27 cellular contexts compared by ENCODE assay signal in genomic region chr15:74825895-74826294, GRCh38. TPM values are rescaled to one million over a fixed set of nuclear protein-coding genes. Genes with fewer than 3 reads are reported as not detected.
DNase-seq lines count a peak whose midpoint lies in the region; FAIRE-seq and TF ChIP-seq lines count a peak whose summit lies in the region.
"Had no signal": no experiment of that assay in that cellular context is flagged by ENCODE, and none has a peak within 500 bp of the region (broad histone marks: within the 10 kb centered on the region; RNA-seq: fewer than 3 reads in every experiment).

No MANE protein-coding gene starts in this region.

- no peak overlapping the region for H2BK120ac ChIP-seq in H1 (replicated peaks; ENCODE audit: low read depth, low read length)

- 0 out of 2 replicates have a peak overlapping the region, but pooled peaks have one; percentile 27 for H2BK12ac ChIP-seq in H1 (ENCODE audit: low read depth, low read length)

- H2AK5ac ChIP-seq in H1 (ENCODE audit: low read depth, low read length): no peak overlapping the region

- H3K23ac ChIP-seq in H1 (ENCODE audit: insufficient read length): no peak overlapping the region

- no peak overlapping the region for H2BK20ac ChIP-seq in H1 (ENCODE audit: low read length)

- H3K79me2 ChIP-seq in H1 (ENCODE audit: control insufficient read depth in 1 of 2, insufficient read depth in 2 of 2, low read length in 2 of 2): no peaks in the 10 kb centered on the region
- H3K79me2 ChIP-seq in parathyroid adenoma: no peaks in the 10 kb centered on the region

- peaks cover 0 to 2% of the 10 kb centered on the region in 2 experiments for H4K20me1 ChIP-seq in H1 (replicated peaks in 1 of 2; ENCODE audit: control insufficient read depth in 1 of 2, insufficient read depth in 2 of 2, low read length in 2 of 2)

- no peak overlapping the region for H3K9ac ChIP-seq in HUES6 (ENCODE audit: low read length)
- no peak overlapping the region for H3K9ac ChIP-seq in H1 (replicated peaks in 1 of 4; ENCODE audit: extremely low read depth in 1 of 4, low read depth in 3 of 4, low read length in 3 of 4)
- no peak overlapping the region for H3K9ac ChIP-seq in parathyroid adenoma

- no peak overlapping the region for H4K91ac ChIP-seq in H1 (replicated peaks; ENCODE audit: insufficient read length, low read length)

- H3K27me3 ChIP-seq in HUES6 (ENCODE audit: control insufficient read depth, insufficient read depth, low read length) (peaks cover 61% of the 10 kb centered on the region), H1 (replicated peaks in 1 of 4; ENCODE audit: control insufficient read depth in 3 of 4, extremely low read depth in 1 of 4, insufficient read depth in 3 of 4, low read length in 3 of 4) (peaks cover 4 to 47% (median 29%) of the 10 kb centered on the region in 4 experiments), parathyroid adenoma (ENCODE audit: control insufficient read depth, insufficient read depth, low read length) (no peaks in the 10 kb centered on the region)
- H3K27me3 ChIP-seq: BE2C had no signal

- no peak overlapping the region for H3K56ac ChIP-seq in H1 (replicated peaks; ENCODE audit: insufficient read length, low read depth, low read length)

- H3K4ac ChIP-seq in H1 (replicated peaks; ENCODE audit: insufficient read length, low read depth, low read length): no peak overlapping the region

- no peak for FAIRE-seq in H1 (lab: Jason Lieb, UNC)
- FAIRE-seq: GM12891, RCC 7860 had no signal

- H3K4me3 ChIP-seq in HUES6 (ENCODE audit: low read depth, low read length) (peak overlapping the region; percentile 43; the same call in 1 of the 2 replicates), H1 (ENCODE audit: extremely low read depth in 1 of 4, insufficient read depth in 2 of 4, low read depth in 3 of 4, low read length in 4 of 4) (peak overlapping the region in 2 of 4 experiments; percentile 5 to 41; a peak in 2 of 8 replicates), parathyroid adenoma (ENCODE audit: low read depth, low read length) (no peak overlapping the region)
- H3K4me3 ChIP-seq: MG63, SK-N-MC had no signal

- 75% methylated on average over 6 of the region's 9 CpGs; no CpG with 5 or more reads in 1 of the 2 experiments for WGBS in H1 (ENCODE audit: extremely low coverage in 1 of 2, insufficient coverage in 1 of 2, insufficient read length in 1 of 2, insufficient replicate concordance in 2 of 2, low coverage in 1 of 2, low lambda C conversion rate in 2 of 2, missing lambda C conversion rate in 1 of 2), 2 experiments

- no peaks in the 10 kb centered on the region for H3K36me3 ChIP-seq in HUES6 (ENCODE audit: control insufficient read depth, insufficient read depth, low read length)
- no peaks in the 10 kb centered on the region for H3K36me3 ChIP-seq in H1 (ENCODE audit: control insufficient read depth in 2 of 4, insufficient read depth in 4 of 4, low read length in 3 of 4)
- no peaks in the 10 kb centered on the region for H3K36me3 ChIP-seq in parathyroid adenoma (ENCODE audit: control insufficient read depth, insufficient read depth, low read length)
- H3K36me3 ChIP-seq: BE2C, MG63 had no signal

- H3K27ac ChIP-seq in HUES6 (ENCODE audit: low read depth, low read length) (no peak overlapping the region), H1 (ENCODE audit: low read depth, low read length) (no peak overlapping the region), parathyroid adenoma (no peak overlapping the region)
- H3K27ac ChIP-seq: HL-60, SK-N-MC had no signal

- CTCF ChIA-PET in H1 (lab: Charles Lee; ENCODE audit: partially characterized antibody): interaction anchor here (0.5 to 15.7 kb wide), 20 partner anchors 10 to 341 kb away, joined by 3 to 135 read pairs (median 5); partner anchors contain the start of genes CSK and LMAN1L

- no peaks in the 10 kb centered on the region for H3K9me3 ChIP-seq in HUES6 (ENCODE audit: control insufficient read depth, insufficient read depth, low read depth, low read length)
- H3K9me3 ChIP-seq in H1 (ENCODE audit: insufficient read depth in 2 of 2, low read depth in 1 of 2, low read length in 1 of 2): no peaks in the 10 kb centered on the region
- no peaks in the 10 kb centered on the region for H3K9me3 ChIP-seq in parathyroid adenoma (ENCODE audit: control insufficient read depth, low read length)
- H3K9me3 ChIP-seq: BE2C, MG63 had no signal

- H3K79me1 ChIP-seq in H1 (ENCODE audit: low read depth, low read length): no peaks in the 10 kb centered on the region

- 0 out of 2 replicates have a peak, but pooled peaks cover 4% of the 10 kb centered on the region for H3K23me2 ChIP-seq in H1 (ENCODE audit: low read depth, low read length)

- H2AFZ ChIP-seq in H1 (ENCODE audit: low read length) (no peak overlapping the region), parathyroid adenoma (peak overlapping the region; percentile 46)

- no peak for TF ChIP-seq EP300 in H1 (IDR thresholded peaks at IDR 0.05; ENCODE audit: borderline replicate concordance in 1 of 2, low read depth in 2 of 2, low read length in 2 of 2)

- no peak overlapping the region for H4K8ac ChIP-seq in H1 (ENCODE audit: extremely low read depth, insufficient read depth, low read length)

- H3K4me1 ChIP-seq in HUES6 (ENCODE audit: control insufficient read depth, insufficient read depth, low read length) (peaks cover 20% of the 10 kb centered on the region), H1 (replicated peaks in 1 of 4; ENCODE audit: control insufficient read depth in 3 of 4, insufficient read depth in 4 of 4, low read length in 3 of 4) (peaks cover 0 to 14% (median 5%) of the 10 kb centered on the region in 4 experiments; a peak in 4 of 7 replicates), parathyroid adenoma (peaks cover 6% of the 10 kb centered on the region)

- DNase-seq in NCI-H1417 (lab: John Stamatoyannopoulos, UW): peak in 2 of 3 experiments; percentile 43 to 61
- no peak for DNase-seq in NCI-H1417 treated with DMSO at 0.1 percent for 48 hours (lab: John Stamatoyannopoulos, UW)
- DNase-seq in H1 (ENCODE audit: low read depth in 1 of 2, low spot score in 2 of 2): no peak
- DNase-seq in activated naive CD4-positive, alpha-beta T cell treated with Interleukin-2 at 50 U/mL for 16 hours: no peak
- no peak for DNase-seq in stimulated activated CD4-positive, alpha-beta T cell treated with anti-CD3 and anti-CD28 coated beads, Interleukin-4, amount 100 ng/mL, for 1 hour
- DNase-seq in DMS53 treated with DMSO at 0.1 percent for 48 hours (lab: John Stamatoyannopoulos, UW; ENCODE audit: unreplicated experiment): no peak
- DNase-seq: 8988T, GF-D8, MG63, NCI-H187, NCI-H2081 treated with DMSO at 0.1 percent for 48 hours, NCI-H2171 treated with DMSO at 0.1 percent for 48 hours, NCI-H345, NCI-H510A treated with DMSO at 0.1 percent for 48 hours, SIG-M5, SW 1271 had no signal

- POLR2A ChIA-PET in H1 (lab: Charles Lee; ENCODE audit: partially characterized antibody): interaction anchor here (1.1 to 3.1 kb wide), 6 partner anchors 10 to 66 kb away, joined by 3 to 12 read pairs (median 7); partner anchors contain the start of genes LMAN1L and ULK3

- no peak for TF ChIP-seq POLR2A in H1 (IDR thresholded peaks at IDR 0.05; ENCODE audit: control extremely low read depth in 1 of 2, low read depth in 2 of 2, low read length in 2 of 2)

- no peak overlapping the region for H2BK5ac ChIP-seq in H1 (ENCODE audit: low read depth, low read length)

- H4K5ac ChIP-seq in H1 (ENCODE audit: insufficient read length, low read depth, low read length): no peak overlapping the region

- H3K4me2 ChIP-seq in H1 (ENCODE audit: insufficient read depth in 1 of 2, low read depth in 2 of 2, low read length in 2 of 2) (peak overlapping the region; percentile 58 to 61), parathyroid adenoma (ENCODE audit: low read length) (no peak overlapping the region)

- H3K14ac ChIP-seq in H1 (ENCODE audit: insufficient read length): no peak overlapping the region

- TF ChIP-seq CTCF in H1 (IDR thresholded peaks at IDR 0.05; ENCODE audit: control extremely low read depth in 1 of 3, insufficient read depth in 1 of 3, low read depth in 1 of 3, low read length in 3 of 3) (no peak), parathyroid adenoma (IDR thresholded peaks at IDR 0.05) (no peak)

- no peak for TF ChIP-seq RAD21 in H1 (IDR thresholded peaks at IDR 0.05 in 1 of 2, conservative IDR thresholded peaks at IDR 0.05 in 1 of 2; ENCODE audit: low read depth in 2 of 2, low read length in 2 of 2)

- H2BK15ac ChIP-seq in H1 (ENCODE audit: low read length): no peak overlapping the region

- no peak overlapping the region for H3K18ac ChIP-seq in H1 (ENCODE audit: extremely low read depth, low read length)

RNA-seq across cellular contexts. Expression of gene CPLX3, which starts 0.5 kb away (rescaled TPM):
- not detected in 2 replicates for total RNA-seq in H1 (2021; fragmentation: NEBNext Ultra II Directional; extraction: Animal tissue kit (Norgen Biotek cat#: 25700))
- 0.17 and 0.27 TPM in 2 replicates for polyA plus RNA-seq in H1 (2011; rRNA removed)
- 0.23 TPM for polyA plus RNA-seq in H1 (2011; cell fraction: cytosol; rRNA removed)
- polyA plus RNA-seq in H1 (2011; cell fraction: nucleus; rRNA removed): 0.16 TPM
- 0.08 to 0.19 TPM (median 0.08 TPM) in 3 of 4 replicates, not detected in the other for polyA plus RNA-seq in H1 (2012, experiment 1 of 2)
- 0.09 TPM for polyA plus RNA-seq in H1 (2012, experiment 2 of 2)
- polyA plus RNA-seq in H1 (2013, experiment 1 of 2): 0.10 TPM
- 0.11 TPM for polyA plus RNA-seq in H1 (2013, experiment 2 of 2)
- polyA minus RNA-seq in H1 (2011; rRNA and poly(A)+ RNA removed): 0.28 TPM in 1 of 2 replicates, not detected in the other
- polyA minus RNA-seq in H1 (2011; cell fraction: cytosol; rRNA and poly(A)+ RNA removed): not detected
- not detected for polyA minus RNA-seq in H1 (2011; cell fraction: nucleus; rRNA and poly(A)+ RNA removed)
- total RNA-seq: CD8-positive, alpha-beta memory T cell; H4; LHCN-M2 had no signal
- polyA plus RNA-seq: CD14-positive monocyte; CD8-positive, alpha-beta memory T cell had no signal

RNA-seq across cellular contexts. Expression of gene LMAN1L, which starts 13.3 kb away (rescaled TPM):
- not detected in 2 replicates for total RNA-seq in H1 (2021; fragmentation: NEBNext Ultra II Directional; extraction: Animal tissue kit (Norgen Biotek cat#: 25700))
- not detected in 2 replicates for polyA plus RNA-seq in H1 (2011; rRNA removed)
- polyA plus RNA-seq in H1 (2011; cell fraction: cytosol; rRNA removed): 0.03 TPM
- not detected for polyA plus RNA-seq in H1 (2011; cell fraction: nucleus; rRNA removed)
- not detected in 4 replicates for polyA plus RNA-seq in H1 (2012, experiment 1 of 2)
- not detected for polyA plus RNA-seq in H1 (2012, experiment 2 of 2)
- not detected for polyA plus RNA-seq in H1 (2013, experiment 1 of 2)
- not detected for polyA plus RNA-seq in H1 (2013, experiment 2 of 2)
- polyA minus RNA-seq in H1 (2011; rRNA and poly(A)+ RNA removed): not detected in 2 replicates
- polyA minus RNA-seq in H1 (2011; cell fraction: cytosol; rRNA and poly(A)+ RNA removed): not detected
- not detected for polyA minus RNA-seq in H1 (2011; cell fraction: nucleus; rRNA and poly(A)+ RNA removed)
- polyA plus RNA-seq: CD14-positive monocyte; CD8-positive, alpha-beta memory T cell had no signal

RNA-seq across cellular contexts. Expression of gene ULK3, which starts 17.1 kb away (rescaled TPM):
- 25.0 and 27.1 TPM in 2 replicates for total RNA-seq in H1 (2021; fragmentation: NEBNext Ultra II Directional; extraction: Animal tissue kit (Norgen Biotek cat#: 25700))
- 34.4 and 52.2 TPM in 2 replicates for polyA plus RNA-seq in H1 (2011; rRNA removed)
- 39.6 TPM for polyA plus RNA-seq in H1 (2011; cell fraction: cytosol; rRNA removed)
- 241 TPM for polyA plus RNA-seq in H1 (2011; cell fraction: nucleus; rRNA removed)
- polyA plus RNA-seq in H1 (2012, experiment 1 of 2): 23.8 to 32.8 TPM (median 27.6 TPM) in 4 replicates
- 22.2 TPM for polyA plus RNA-seq in H1 (2012, experiment 2 of 2)
- 23.5 TPM for polyA plus RNA-seq in H1 (2013, experiment 1 of 2)
- 20.5 TPM for polyA plus RNA-seq in H1 (2013, experiment 2 of 2)
- polyA minus RNA-seq in H1 (2011; rRNA and poly(A)+ RNA removed): 22.9 and 29.2 TPM in 2 replicates
- polyA minus RNA-seq in H1 (2011; cell fraction: cytosol; rRNA and poly(A)+ RNA removed): 14.8 TPM
- 30.0 TPM for polyA minus RNA-seq in H1 (2011; cell fraction: nucleus; rRNA and poly(A)+ RNA removed)

RNA-seq across cellular contexts. Expression of gene CSK, which starts 44.0 kb away (rescaled TPM):
- total RNA-seq in H1 (2021; fragmentation: NEBNext Ultra II Directional; extraction: Animal tissue kit (Norgen Biotek cat#: 25700)): 50.2 and 51.7 TPM in 2 replicates
- 13.7 and 23.0 TPM in 2 replicates for polyA plus RNA-seq in H1 (2011; rRNA removed)
- 16.8 TPM for polyA plus RNA-seq in H1 (2011; cell fraction: cytosol; rRNA removed)
- polyA plus RNA-seq in H1 (2011; cell fraction: nucleus; rRNA removed): 40.7 TPM
- polyA plus RNA-seq in H1 (2012, experiment 1 of 2): 31.1 to 46.6 TPM (median 42.9 TPM) in 4 replicates
- polyA plus RNA-seq in H1 (2012, experiment 2 of 2): 39.8 TPM
- 22.2 TPM for polyA plus RNA-seq in H1 (2013, experiment 1 of 2)
- 21.3 TPM for polyA plus RNA-seq in H1 (2013, experiment 2 of 2)
- polyA minus RNA-seq in H1 (2011; rRNA and poly(A)+ RNA removed): 12.9 and 26.4 TPM in 2 replicates
- 21.8 TPM for polyA minus RNA-seq in H1 (2011; cell fraction: cytosol; rRNA and poly(A)+ RNA removed)
- 19.3 TPM for polyA minus RNA-seq in H1 (2011; cell fraction: nucleus; rRNA and poly(A)+ RNA removed)

RNA-seq across cellular contexts. Expression of gene SCAMP2, which starts 47.3 kb away (rescaled TPM):
- 40.3 and 41.7 TPM in 2 replicates for total RNA-seq in H1 (2021; fragmentation: NEBNext Ultra II Directional; extraction: Animal tissue kit (Norgen Biotek cat#: 25700))
- 112 and 131 TPM in 2 replicates for polyA plus RNA-seq in H1 (2011; rRNA removed)
- 54.5 TPM for polyA plus RNA-seq in H1 (2011; cell fraction: cytosol; rRNA removed)
- polyA plus RNA-seq in H1 (2011; cell fraction: nucleus; rRNA removed): 69.7 TPM
- 32.4 to 42.6 TPM (median 38.6 TPM) in 4 replicates for polyA plus RNA-seq in H1 (2012, experiment 1 of 2)
- 42.5 TPM for polyA plus RNA-seq in H1 (2012, experiment 2 of 2)
- 49.4 TPM for polyA plus RNA-seq in H1 (2013, experiment 1 of 2)
- 59.2 TPM for polyA plus RNA-seq in H1 (2013, experiment 2 of 2)
- 83.8 and 86.8 TPM in 2 replicates for polyA minus RNA-seq in H1 (2011; rRNA and poly(A)+ RNA removed)
- polyA minus RNA-seq in H1 (2011; cell fraction: cytosol; rRNA and poly(A)+ RNA removed): 39.1 TPM
- 29.2 TPM for polyA minus RNA-seq in H1 (2011; cell fraction: nucleus; rRNA and poly(A)+ RNA removed)

Comparison
In these comparisons a context has a peak if more than half of its experiments do, and no peak if none do; other contexts are left out.
1. DNase-seq: peak in NCI-H1417 (2 of 3); none in NCI-H1417 treated with DMSO at 0.1 percent for 48 hours (single experiment), H1 (0 of 2), activated naive CD4-positive, alpha-beta T cell treated with Interleukin-2 at 50 U/mL for 16 hours (single experiment), stimulated activated CD4-positive, alpha-beta T cell treated with anti-CD3 and anti-CD28 coated beads, Interleukin-4, amount 100 ng/mL, for 1 hour (single experiment) and DMS53 treated with DMSO at 0.1 percent for 48 hours (single experiment).